20 cellular contexts compared by ENCODE assay signal in the genomic region with DNA sequence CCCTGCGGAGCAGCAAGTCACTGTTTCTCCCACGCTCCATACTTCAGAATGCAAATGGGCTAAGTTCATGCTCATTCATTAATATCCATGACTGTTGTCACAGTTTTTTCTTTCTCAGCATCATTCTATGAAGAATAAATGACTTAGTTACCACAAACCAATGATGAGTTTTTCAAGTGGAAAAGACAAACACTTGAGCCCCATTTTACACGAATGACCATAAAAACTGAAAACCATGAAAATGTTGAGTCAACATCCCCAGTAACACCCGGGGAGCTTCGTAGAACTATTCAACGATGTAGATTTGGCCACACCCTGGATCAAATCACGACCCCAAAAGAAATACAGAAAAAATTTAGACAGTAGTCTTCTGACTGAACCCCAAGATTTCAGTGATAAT.
DNase-seq lines count a peak whose midpoint lies in the region; ATAC-seq and TF ChIP-seq lines count a peak whose summit lies in the region.
"Had no signal": no experiment of that assay in that cellular context is flagged by ENCODE, and none has a peak within 500 bp of the region (broad histone marks: within the 10 kb centered on the region; RNA-seq: fewer than 3 reads in every experiment).

No MANE protein-coding gene starts in this region.

- intact Hi-C loops in esophagus muscularis mucosa (cut with DNase I), result no loop called here

- H3K9me3 ChIP-seq in esophagus muscularis mucosa, result no peaks in the 10 kb centered on the region
- H3K9me3 ChIP-seq: HAP-1, SJCRH30 had no signal

- H3K4me1 ChIP-seq in esophagus muscularis mucosa, result peaks cover 0 to 5% (median 0%) of the 10 kb centered on the region in 4 donors
- H3K4me1 ChIP-seq: HAP-1, SJCRH30 had no signal

- no peak for TF ChIP-seq POLR2A in esophagus muscularis mucosa (IDR thresholded peaks at IDR 0.05; ENCODE audit: low read depth)

- TF ChIP-seq EP300 in esophagus muscularis mucosa (IDR thresholded peaks at IDR 0.05), result no peak

- H3K27me3 ChIP-seq in esophagus muscularis mucosa, result peaks cover 0 to 2% (median 0%) of the 10 kb centered on the region in 4 donors
- H3K27me3 ChIP-seq: BLaER1, SJCRH30 had no signal

- H3K36me3 ChIP-seq in esophagus muscularis mucosa, result no peaks in the 10 kb centered on the region
- H3K36me3 ChIP-seq: BLaER1, HAP-1, SJCRH30 had no signal

- ATAC-seq in GM21576 (IDR thresholded peaks at IDR 0.05; ENCODE audit: unreplicated experiment) (no peak), GM18498 (IDR thresholded peaks at IDR 0.05; ENCODE audit: unreplicated experiment) (no peak)
- ATAC-seq: Right ventricle myocardium inferior had no signal

- H3K27ac ChIP-seq in esophagus muscularis mucosa (replicated peaks in 1 of 4), result no peak overlapping the region
- H3K27ac ChIP-seq: BLaER1, PC-9, SJCRH30 had no signal

- TF ChIP-seq CTCF in esophagus muscularis mucosa (IDR thresholded peaks at IDR 0.05), result no peak

- 81% methylated on average over 7 of the region's 7 CpGs for WGBS in esophagus muscularis mucosa

- H3K4me3 ChIP-seq in esophagus muscularis mucosa, result no peak overlapping the region
- H3K4me3 ChIP-seq: BLaER1, HAP-1, PC-9, SJCRH30 had no signal

- DNase-seq in NCI-H1417 (lab: John Stamatoyannopoulos, UW), result peak in 2 of 3 experiments; percentile 21 to 22
- DNase-seq in NCI-H1417 treated with DMSO at 0.1 percent for 48 hours (lab: John Stamatoyannopoulos, UW), result no peak
- peak; percentile 86 for DNase-seq in NCI-H748 (lab: John Stamatoyannopoulos, UW; ENCODE audit: unreplicated experiment)
- peak; percentile 8 for DNase-seq in esophagus muscularis mucosa (ENCODE audit: extremely low spot score)
- peak; percentile 10 for DNase-seq in stromal cell of bone marrow (ENCODE audit: low read depth)
- DNase-seq: CD4-positive, CD25-positive, alpha-beta regulatory T cell; GOT3; KBM-7; NCI-H1105; NCI-H2029; NCI-H226; NCI-H510A; NCI-H69; PC-9; SJCRH30 had no signal
